Comparison of ENCODE assay signal across 12 cellular contexts in the genomic region with DNA sequence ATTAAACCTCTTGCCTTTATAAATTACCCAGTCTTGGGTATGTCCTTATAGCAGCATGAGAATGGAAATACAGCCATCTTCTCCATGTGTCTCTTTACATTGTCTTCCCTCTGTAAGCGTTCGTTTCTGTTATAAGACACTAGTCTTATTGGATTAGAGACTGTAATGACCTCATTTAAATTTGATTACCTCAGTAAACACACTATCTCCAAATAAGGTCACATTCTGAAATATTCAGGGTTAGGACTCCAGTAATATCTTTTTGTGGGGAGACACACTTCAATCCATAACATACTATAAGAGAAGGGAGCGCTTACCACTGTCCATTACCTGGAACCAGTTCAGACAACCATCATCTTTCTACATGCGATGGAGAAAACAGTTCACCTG. TPM values are rescaled to one million over a fixed set of nuclear protein-coding genes. Genes with fewer than 3 reads are reported as not detected.
DNase-seq lines count a peak whose midpoint lies in the region; ATAC-seq and TF ChIP-seq lines count a peak whose summit lies in the region.
"Had no signal": no experiment of that assay in that cellular context is flagged by ENCODE, and none has a peak within 500 bp of the region (broad histone marks: within the 10 kb centered on the region; RNA-seq: fewer than 3 reads in every experiment).

No MANE protein-coding gene starts in this region.

- H3K4me3 Mint-ChIP-seq in CD8-positive, alpha-beta memory T cell = peak overlapping the region; percentile 80 to 94 (median 90)
- H3K4me3 Mint-ChIP-seq in activated CD4-positive, alpha-beta memory T cell treated with anti-CD3 and anti-CD28 coated beads for 36 hours = peak overlapping the region; percentile 91
- H3K4me3 Mint-ChIP-seq in naive B cell (peak overlapping the region; percentile 85 to 96 (median 92)), mesothelial cell of epicardium (no peak overlapping the region)
- H3K4me3 Mint-ChIP-seq: HFFc6 had no signal

- POLR2A ChIA-PET in CD8-positive, alpha-beta memory T cell (lab: Charles Lee) = interaction anchor here (0.6 to 3.1 kb wide), 5 partner anchors 33 to 99 kb away, joined by 3 to 22 read pairs (median 10); a partner anchor contains a TSS
- POLR2A ChIA-PET in activated CD4-positive, alpha-beta memory T cell treated with anti-CD3 and anti-CD28 coated beads for 36 hours (lab: Charles Lee) = interaction anchor here (0.7 to 9.4 kb wide), 7 partner anchors 9 to 187 kb away, joined by 3 to 147 read pairs (median 4); a partner anchor contains a TSS

- H3K9me3 Mint-ChIP-seq in CD8-positive, alpha-beta memory T cell = no peaks in the 10 kb centered on the region
- H3K9me3 Mint-ChIP-seq in activated CD4-positive, alpha-beta memory T cell treated with anti-CD3 and anti-CD28 coated beads for 36 hours = peaks cover 4% of the 10 kb centered on the region
- H3K9me3 Mint-ChIP-seq in naive B cell (peaks cover 0 to 9% (median 5%) of the 10 kb centered on the region in 7 donors), mesothelial cell of epicardium (peaks cover 4% of the 10 kb centered on the region)
- H3K9me3 Mint-ChIP-seq: HFFc6 had no signal

- intact Hi-C loops in activated CD4-positive, alpha-beta memory T cell treated with anti-CD3 and anti-CD28 coated beads for 36 hours (cut with micrococcal nuclease) = loop anchor here (1.0 to 5.0 kb wide), 8 partner anchors 9 to 602 kb away; a partner anchor contains a TSS

- TF ChIP-seq CTCF in mesothelial cell of epicardium (IDR thresholded peaks at IDR 0.05; ENCODE audit: unreplicated experiment) = no peak

- H3K9me3 ChIP-seq in CD8-positive, alpha-beta memory T cell (ENCODE audit: low read length) = no peaks in the 10 kb centered on the region
- H3K9me3 ChIP-seq: SJSA1 had no signal

- H3K4me3 ChIP-seq in CD8-positive, alpha-beta memory T cell (ENCODE audit: low read length) = peak overlapping the region; percentile 58
- H3K4me3 ChIP-seq: SJSA1 had no signal

- peaks cover 72% of the 10 kb centered on the region for H3K4me1 ChIP-seq in CD8-positive, alpha-beta memory T cell (ENCODE audit: insufficient read depth, low read length)

- CTCF ChIA-PET in CD8-positive, alpha-beta memory T cell (lab: Charles Lee) = interaction anchor here (0.7 to 4.1 kb wide), 6 partner anchors 9 to 187 kb away, joined by 3 to 21 read pairs (median 4); a partner anchor contains a TSS
- CTCF ChIA-PET in activated CD4-positive, alpha-beta memory T cell treated with anti-CD3 and anti-CD28 coated beads for 36 hours (lab: Charles Lee) = interaction anchor here (1.3 to 1.7 kb wide), 5 partner anchors 24 to 39 kb away, joined by 3 to 7 read pairs (median 4); no protein-coding TSS in a partner anchor

- ATAC-seq in HG03103 (IDR thresholded peaks at IDR 0.05; ENCODE audit: low read depth, unreplicated experiment) (peak; percentile 1), naive B cell (ENCODE audit: low read depth in 2 of 2) (no peak)

- H3K36me3 ChIP-seq in CD8-positive, alpha-beta memory T cell (ENCODE audit: insufficient read depth, low read length) = no peaks in the 10 kb centered on the region
- H3K36me3 ChIP-seq: SJSA1 had no signal

- peaks cover 59 to 69% (median 68%) of the 10 kb centered on the region in 3 donors for H3K4me1 Mint-ChIP-seq in CD8-positive, alpha-beta memory T cell
- peaks cover 54% of the 10 kb centered on the region for H3K4me1 Mint-ChIP-seq in activated CD4-positive, alpha-beta memory T cell treated with anti-CD3 and anti-CD28 coated beads for 36 hours (ENCODE audit: low read depth)
- H3K4me1 Mint-ChIP-seq in naive B cell = peaks cover 78 to 87% (median 79%) of the 10 kb centered on the region in 3 donors
- peaks cover 11% of the 10 kb centered on the region for H3K4me1 Mint-ChIP-seq in mesothelial cell of epicardium

- H3K36me3 Mint-ChIP-seq in CD8-positive, alpha-beta memory T cell = peaks cover 8 to 15% (median 9%) of the 10 kb centered on the region in 3 donors
- H3K36me3 Mint-ChIP-seq in activated CD4-positive, alpha-beta memory T cell treated with anti-CD3 and anti-CD28 coated beads for 36 hours = peaks cover 37% of the 10 kb centered on the region
- H3K36me3 Mint-ChIP-seq in naive B cell = peaks cover 16 to 17% of the 10 kb centered on the region in 2 donors
- H3K36me3 Mint-ChIP-seq in mesothelial cell of epicardium = no peaks in the 10 kb centered on the region

- no peak for DNase-seq in CD8-positive, alpha-beta memory T cell
- DNase-seq in activated CD4-positive, alpha-beta memory T cell treated with anti-CD3 and anti-CD28 coated beads for 36 hours = no peak
- DNase-seq in naive B cell (no peak), germinal center (ENCODE audit: low spot score) (no peak), mesothelial cell of epicardium (ENCODE audit: low spot score in 2 of 2, unreplicated experiment in 2 of 2) (no peak), NCI-H345 treated with DMSO at 0.1 percent for 48 hours (lab: John Stamatoyannopoulos, UW; ENCODE audit: unreplicated experiment) (no peak)
- no peak for DNase-seq in activated CD4-positive, CD25-positive, alpha-beta regulatory T cell treated with anti-CD3 and anti-CD28 coated beads, Interleukin-2, amount 50 U/mL, for 72 hours
- DNase-seq: Calu3, HFFc6, NCI-H524 had no signal

- H3K27ac Mint-ChIP-seq in CD8-positive, alpha-beta memory T cell = peak overlapping the region; percentile 95 to 99 (median 98)
- peak overlapping the region; percentile 99 for H3K27ac Mint-ChIP-seq in activated CD4-positive, alpha-beta memory T cell treated with anti-CD3 and anti-CD28 coated beads for 36 hours
- H3K27ac Mint-ChIP-seq in naive B cell = peak overlapping the region; percentile 100
- H3K27ac Mint-ChIP-seq in mesothelial cell of epicardium = no peak overlapping the region
- H3K27ac Mint-ChIP-seq: HFFc6 had no signal

- no peaks in the 10 kb centered on the region for H3K27me3 Mint-ChIP-seq in CD8-positive, alpha-beta memory T cell
- no peaks in the 10 kb centered on the region for H3K27me3 Mint-ChIP-seq in activated CD4-positive, alpha-beta memory T cell treated with anti-CD3 and anti-CD28 coated beads for 36 hours
- H3K27me3 Mint-ChIP-seq in naive B cell (no peaks in the 10 kb centered on the region), mesothelial cell of epicardium (ENCODE audit: low read depth) (no peaks in the 10 kb centered on the region)

- H3K27ac ChIP-seq in CD8-positive, alpha-beta memory T cell (ENCODE audit: low read depth, low read length) = peak overlapping the region; percentile 75
- H3K27ac ChIP-seq: SJSA1 had no signal

- no peaks in the 10 kb centered on the region for H3K27me3 ChIP-seq in CD8-positive, alpha-beta memory T cell (ENCODE audit: insufficient read depth, low read length, poor library complexity, severe bottlenecking)
- H3K27me3 ChIP-seq: SJSA1 had no signal

RNA-seq across cellular contexts. Expression of a gene that starts 34.3 kb away (rescaled TPM):
- total RNA-seq in CD8-positive, alpha-beta memory T cell = 100 to 1,000 TPM; 126 to 131 TPM
- polyA plus RNA-seq in CD8-positive, alpha-beta memory T cell = 232 TPM
- total RNA-seq in activated CD4-positive, alpha-beta memory T cell treated with anti-CD3 and anti-CD28 coated beads for 36 hours = 100 to 1,000 TPM; 122 to 124 TPM
- 100 to 1,000 TPM; 219 to 439 (median 284) TPM for polyA plus RNA-seq in naive B cell (ENCODE audit: low read depth in 6 of 6)
- 174 to 178 TPM (median 176 TPM) in 3 replicates for total RNA-seq in mesothelial cell of epicardium
